In the genomic region with DNA sequence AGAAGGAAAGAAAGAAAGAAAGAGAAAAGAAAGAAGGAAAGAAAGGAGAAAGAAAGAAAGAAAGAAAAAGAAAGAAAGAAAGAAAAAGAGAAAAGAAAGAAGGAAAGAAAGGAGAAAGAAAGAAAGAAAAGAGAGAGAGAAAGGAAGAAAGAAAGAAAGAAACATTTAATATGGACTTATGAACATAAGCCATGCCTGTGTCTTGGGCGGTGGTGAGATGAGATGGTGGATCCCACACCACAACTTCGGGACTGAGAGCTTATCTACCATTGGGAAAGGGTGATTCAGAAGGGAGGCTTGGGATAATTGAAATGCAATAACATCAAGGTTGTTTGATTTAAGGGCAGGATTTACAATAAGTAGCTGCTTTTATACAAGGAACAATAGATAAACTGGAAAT, we compare ENCODE assay signal across 11 cellular contexts.
"Had no signal": no experiment of that assay in that cellular context is flagged by ENCODE, and none has a peak within 500 bp of the region (broad histone marks: within the 10 kb centered on the region; RNA-seq: fewer than 3 reads in every experiment).

No MANE protein-coding gene starts in this region.

- H3K9ac ChIP-seq: GM23248 had no signal

- H3K4me2 ChIP-seq: GM23338 had no signal

- H3K9me3 ChIP-seq: HAP-1 had no signal

- H3K4me1 ChIP-seq: HAP-1 had no signal

- H3K4me3 ChIP-seq: GM23248, GM23338, HAP-1 had no signal

- FAIRE-seq: H1, H54 had no signal

- H2AFZ ChIP-seq: GM23248, GM23338 had no signal

- H3K4me1 Mint-ChIP-seq: GM23338 had no signal

- H3K27ac Mint-ChIP-seq: GM23338, H9, HFFc6 had no signal

- DNase-seq: GM23248, GOT3, H7, H9, HCEC 1CT, HFFc6 had no signal

- H3K36me3 ChIP-seq: HAP-1 had no signal

- H3K4me3 Mint-ChIP-seq: GM23338, H9, HFFc6 had no signal

- H3K27ac ChIP-seq: GM23248 had no signal

- ATAC-seq: GM23338, HCT116 had no signal
